Comparison of ENCODE assay signal across 1 cellular context in the genomic region with DNA sequence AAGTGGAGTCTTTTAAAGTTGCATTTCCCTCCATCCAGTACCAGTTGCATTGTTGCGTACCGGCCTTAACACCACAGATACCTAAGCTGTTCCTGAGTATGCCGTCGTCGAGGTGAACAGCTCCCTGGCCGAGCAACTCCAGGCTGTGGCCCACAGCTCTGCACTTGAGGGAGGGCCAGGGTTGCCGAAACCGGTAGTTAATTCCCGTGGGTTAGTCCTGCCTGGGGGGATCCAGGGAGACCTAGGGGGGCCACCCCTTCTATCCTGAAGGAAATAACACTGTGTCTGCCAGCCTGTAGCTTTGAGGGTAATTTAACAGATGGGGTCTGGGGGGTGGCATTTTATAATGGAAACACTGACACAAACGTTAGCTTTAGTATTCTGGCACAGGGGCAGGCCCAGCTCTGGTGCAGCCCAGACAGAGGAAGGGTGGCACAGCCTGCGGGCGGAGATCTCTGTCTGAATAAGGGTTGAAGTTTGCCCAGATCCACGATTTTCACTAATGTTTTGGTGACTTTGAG.
TF ChIP-seq lines count a peak whose summit lies in the region.

No MANE protein-coding gene starts in this region.

TF ChIP-seq in GM23338, 12 proteins besides CTCF, POLR2A, EP300 and RAD21 (continued from another document):
- TF ChIP-seq, protein P1, sequence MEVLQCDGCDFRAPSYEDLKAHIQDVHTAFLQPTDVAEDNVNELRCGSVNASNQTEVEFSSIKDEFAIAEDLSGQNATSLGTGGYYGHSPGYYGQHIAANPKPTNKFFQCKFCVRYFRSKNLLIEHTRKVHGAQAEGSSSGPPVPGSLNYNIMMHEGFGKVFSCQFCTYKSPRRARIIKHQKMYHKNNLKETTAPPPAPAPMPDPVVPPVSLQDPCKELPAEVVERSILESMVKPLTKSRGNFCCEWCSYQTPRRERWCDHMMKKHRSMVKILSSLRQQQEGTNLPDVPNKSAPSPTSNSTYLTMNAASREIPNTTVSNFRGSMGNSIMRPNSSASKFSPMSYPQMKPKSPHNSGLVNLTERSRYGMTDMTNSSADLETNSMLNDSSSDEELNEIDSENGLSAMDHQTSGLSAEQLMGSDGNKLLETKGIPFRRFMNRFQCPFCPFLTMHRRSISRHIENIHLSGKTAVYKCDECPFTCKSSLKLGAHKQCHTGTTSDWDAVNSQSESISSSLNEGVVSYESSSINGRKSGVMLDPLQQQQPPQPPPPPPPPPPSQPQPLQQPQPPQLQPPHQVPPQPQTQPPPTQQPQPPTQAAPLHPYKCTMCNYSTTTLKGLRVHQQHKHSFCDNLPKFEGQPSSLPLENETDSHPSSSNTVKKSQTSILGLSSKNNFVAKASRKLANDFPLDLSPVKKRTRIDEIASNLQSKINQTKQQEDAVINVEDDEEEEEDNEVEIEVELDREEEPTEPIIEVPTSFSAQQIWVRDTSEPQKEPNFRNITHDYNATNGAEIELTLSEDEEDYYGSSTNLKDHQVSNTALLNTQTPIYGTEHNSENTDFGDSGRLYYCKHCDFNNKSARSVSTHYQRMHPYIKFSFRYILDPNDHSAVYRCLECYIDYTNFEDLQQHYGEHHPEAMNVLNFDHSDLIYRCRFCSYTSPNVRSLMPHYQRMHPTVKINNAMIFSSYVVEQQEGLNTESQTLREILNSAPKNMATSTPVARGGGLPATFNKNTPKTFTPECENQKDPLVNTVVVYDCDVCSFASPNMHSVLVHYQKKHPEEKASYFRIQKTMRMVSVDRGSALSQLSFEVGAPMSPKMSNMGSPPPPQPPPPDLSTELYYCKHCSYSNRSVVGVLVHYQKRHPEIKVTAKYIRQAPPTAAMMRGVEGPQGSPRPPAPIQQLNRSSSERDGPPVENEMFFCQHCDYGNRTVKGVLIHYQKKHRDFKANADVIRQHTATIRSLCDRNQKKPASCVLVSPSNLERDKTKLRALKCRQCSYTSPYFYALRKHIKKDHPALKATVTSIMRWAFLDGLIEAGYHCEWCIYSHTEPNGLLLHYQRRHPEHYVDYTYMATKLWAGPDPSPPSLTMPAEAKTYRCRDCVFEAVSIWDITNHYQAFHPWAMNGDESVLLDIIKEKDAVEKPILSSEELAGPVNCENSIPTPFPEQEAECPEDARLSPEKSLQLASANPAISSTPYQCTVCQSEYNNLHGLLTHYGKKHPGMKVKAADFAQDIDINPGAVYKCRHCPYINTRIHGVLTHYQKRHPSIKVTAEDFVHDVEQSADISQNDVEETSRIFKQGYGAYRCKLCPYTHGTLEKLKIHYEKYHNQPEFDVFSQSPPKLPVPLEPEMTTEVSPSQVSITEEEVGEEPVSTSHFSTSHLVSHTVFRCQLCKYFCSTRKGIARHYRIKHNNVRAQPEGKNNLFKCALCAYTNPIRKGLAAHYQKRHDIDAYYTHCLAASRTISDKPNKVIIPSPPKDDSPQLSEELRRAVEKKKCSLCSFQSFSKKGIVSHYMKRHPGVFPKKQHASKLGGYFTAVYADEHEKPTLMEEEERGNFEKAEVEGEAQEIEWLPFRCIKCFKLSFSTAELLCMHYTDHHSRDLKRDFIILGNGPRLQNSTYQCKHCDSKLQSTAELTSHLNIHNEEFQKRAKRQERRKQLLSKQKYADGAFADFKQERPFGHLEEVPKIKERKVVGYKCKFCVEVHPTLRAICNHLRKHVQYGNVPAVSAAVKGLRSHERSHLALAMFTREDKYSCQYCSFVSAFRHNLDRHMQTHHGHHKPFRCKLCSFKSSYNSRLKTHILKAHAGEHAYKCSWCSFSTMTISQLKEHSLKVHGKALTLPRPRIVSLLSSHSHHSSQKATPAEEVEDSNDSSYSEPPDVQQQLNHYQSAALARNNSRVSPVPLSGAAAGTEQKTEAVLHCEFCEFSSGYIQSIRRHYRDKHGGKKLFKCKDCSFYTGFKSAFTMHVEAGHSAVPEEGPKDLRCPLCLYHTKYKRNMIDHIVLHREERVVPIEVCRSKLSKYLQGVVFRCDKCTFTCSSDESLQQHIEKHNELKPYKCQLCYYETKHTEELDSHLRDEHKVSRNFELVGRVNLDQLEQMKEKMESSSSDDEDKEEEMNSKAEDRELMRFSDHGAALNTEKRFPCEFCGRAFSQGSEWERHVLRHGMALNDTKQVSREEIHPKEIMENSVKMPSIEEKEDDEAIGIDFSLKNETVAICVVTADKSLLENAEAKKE (CRISPR knock-in tag; IDR thresholded peaks at IDR 0.05) = no peak
- TF ChIP-seq EZH2 (IDR thresholded peaks at IDR 0.05; ENCODE audit: low read depth, unreplicated experiment) = no peak
TF ChIP-seq in GM23338: peak in this region for 0.
